ENCODE assay signal across 8 cellular contexts in genomic region chr3:43689766-43690399, GRCh38. TPM values are rescaled to one million over a fixed set of nuclear protein-coding genes. Genes with fewer than 3 reads are reported as not detected.
A peak's percentile ranks its signal among the peaks of the same experiment; 100 is the strongest.
DNase-seq lines count a peak whose midpoint lies in the region; ATAC-seq, FAIRE-seq and TF ChIP-seq lines count a peak whose summit lies in the region.

No MANE protein-coding gene starts in this region.

- no peaks in the 10 kb centered on the region for H3K27me3 Mint-ChIP-seq in activated naive CD4-positive, alpha-beta T cell treated with anti-CD3 and anti-CD28 coated beads for 36 hours (ENCODE audit: low read depth)
- H3K27me3 Mint-ChIP-seq in activated naive CD8-positive, alpha-beta T cell treated with anti-CD3 and anti-CD28 coated beads, Interleukin-2, amount 10 ng/mL, durations not matched to agents 7 days and 5 days: no peaks in the 10 kb centered on the region

- H3K27ac Mint-ChIP-seq in activated naive CD4-positive, alpha-beta T cell treated with anti-CD3 and anti-CD28 coated beads for 36 hours: peak overlapping the region; percentile 72
- H3K27ac Mint-ChIP-seq in activated naive CD4-positive, alpha-beta T cell treated with anti-CD3 and anti-CD28 coated beads, Interleukin-2, amount 50 U/mL, for 72 hours: peak overlapping the region in 1 of 2 donors; percentile 91
- peak overlapping the region; percentile 89 for H3K27ac Mint-ChIP-seq in activated naive CD8-positive, alpha-beta T cell treated with anti-CD3 and anti-CD28 coated beads, Interleukin-2, amount 10 ng/mL, durations not matched to agents 7 days and 5 days

- no peaks in the 10 kb centered on the region for H3K9me3 Mint-ChIP-seq in activated naive CD4-positive, alpha-beta T cell treated with anti-CD3 and anti-CD28 coated beads for 36 hours
- H3K9me3 Mint-ChIP-seq in activated naive CD4-positive, alpha-beta T cell treated with anti-CD3 and anti-CD28 coated beads, Interleukin-2, amount 50 U/mL, for 72 hours: no peaks in the 10 kb centered on the region
- no peaks in the 10 kb centered on the region for H3K9me3 Mint-ChIP-seq in activated naive CD8-positive, alpha-beta T cell treated with anti-CD3 and anti-CD28 coated beads, Interleukin-2, amount 10 ng/mL, durations not matched to agents 7 days and 5 days

- H3K9me3 ChIP-seq in testis: no peaks in the 10 kb centered on the region

- CTCF ChIA-PET in activated naive CD4-positive, alpha-beta T cell treated with anti-CD3 and anti-CD28 coated beads for 36 hours (lab: Charles Lee): no interaction called here

- no peaks in the 10 kb centered on the region for H3K36me3 Mint-ChIP-seq in activated naive CD4-positive, alpha-beta T cell treated with anti-CD3 and anti-CD28 coated beads for 36 hours (ENCODE audit: low read depth)
- peaks cover 4 to 16% of the 10 kb centered on the region in 2 donors for H3K36me3 Mint-ChIP-seq in activated naive CD4-positive, alpha-beta T cell treated with anti-CD3 and anti-CD28 coated beads, Interleukin-2, amount 50 U/mL, for 72 hours
- peaks cover 2% of the 10 kb centered on the region for H3K36me3 Mint-ChIP-seq in activated naive CD8-positive, alpha-beta T cell treated with anti-CD3 and anti-CD28 coated beads, Interleukin-2, amount 10 ng/mL, durations not matched to agents 7 days and 5 days

- no peak for ATAC-seq in activated naive CD4-positive, alpha-beta T cell treated with anti-CD3 and anti-CD28 coated beads, Interleukin-2, amount 50 U/mL, for 72 hours
- no peak for ATAC-seq in activated naive CD8-positive, alpha-beta T cell treated with anti-CD3 and anti-CD28 coated beads, Interleukin-2, amount 10 ng/mL, durations not matched to agents 7 days and 5 days (ENCODE audit: low read depth)

- peaks cover 6% of the 10 kb centered on the region for H3K4me1 ChIP-seq in testis

- POLR2A ChIA-PET in activated naive CD8-positive, alpha-beta T cell treated with anti-CD3 and anti-CD28 coated beads, Interleukin-2, amount 10 ng/mL, durations not matched to agents 7 days and 5 days (lab: Charles Lee): interaction anchor here (0.7 to 0.9 kb wide), 4 partner anchors 9 to 648 kb away, joined by 3 read pairs; partner anchors contain the start of genes ANO10 and TCAIM

- H3K4me3 ChIP-seq in testis: peak overlapping the region; percentile 81 to 94

- TF ChIP-seq POLR2A in testis (IDR thresholded peaks at IDR 0.05): no peak

- no peak for TF ChIP-seq CTCF in testis (IDR thresholded peaks at IDR 0.05)

- WGBS in testis, 2 donors: 15 to 17% methylated on average over 24 to 26 of the region's 26 CpGs

- no peak for DNase-seq in activated naive CD4-positive, alpha-beta T cell treated with anti-CD3 and anti-CD28 coated beads for 36 hours
- no peak for DNase-seq in activated naive CD4-positive, alpha-beta T cell treated with anti-CD3 and anti-CD28 coated beads, Interleukin-2, amount 50 U/mL, for 72 hours (ENCODE audit: low spot score in 2 of 2)
- DNase-seq in activated naive CD8-positive, alpha-beta T cell treated with anti-CD3 and anti-CD28 coated beads, Interleukin-2, amount 10 ng/mL, durations not matched to agents 7 days and 5 days: no peak
- DNase-seq in testis (no peak), amniotic stem cell (lab: John Stamatoyannopoulos, UW) (no peak), RCC 7860 (ENCODE audit: low spot score) (no peak)
- no peak for DNase-seq in activated effector memory CD4-positive, alpha-beta T cell treated with Interleukin-2 at 50 U/mL for 16 hours

- H3K36me3 ChIP-seq in testis (ENCODE audit: low read depth, missing control alignments): no peaks in the 10 kb centered on the region

- H3K27ac ChIP-seq in layer of hippocampus (ENCODE audit: low read depth, low read length) (peak overlapping the region; percentile 48), testis (peak overlapping the region; percentile 79 to 93)

- H3K4me1 Mint-ChIP-seq in activated naive CD4-positive, alpha-beta T cell treated with anti-CD3 and anti-CD28 coated beads for 36 hours (ENCODE audit: low read depth): peaks cover 31% of the 10 kb centered on the region
- peaks cover 21% of the 10 kb centered on the region for H3K4me1 Mint-ChIP-seq in activated naive CD8-positive, alpha-beta T cell treated with anti-CD3 and anti-CD28 coated beads, Interleukin-2, amount 10 ng/mL, durations not matched to agents 7 days and 5 days

- peak overlapping the region; percentile 83 for H3K4me3 Mint-ChIP-seq in activated naive CD4-positive, alpha-beta T cell treated with anti-CD3 and anti-CD28 coated beads for 36 hours
- H3K4me3 Mint-ChIP-seq in activated naive CD8-positive, alpha-beta T cell treated with anti-CD3 and anti-CD28 coated beads, Interleukin-2, amount 10 ng/mL, durations not matched to agents 7 days and 5 days: peak overlapping the region; percentile 88

- FAIRE-seq in RCC 7860 (lab: Jason Lieb, UNC): no peak

- H3K27me3 ChIP-seq in layer of hippocampus (ENCODE audit: control insufficient read depth, insufficient read depth, low read length) (no peaks in the 10 kb centered on the region), testis (no peaks in the 10 kb centered on the region)

- intact Hi-C loops in activated naive CD4-positive, alpha-beta T cell treated with anti-CD3 and anti-CD28 coated beads for 36 hours (cut with micrococcal nuclease): loop anchor here (1.0 to 5.0 kb wide), 7 partner anchors 65 to 649 kb away; partner anchors contain the start of genes ANO10, SNRK and TCAIM
- intact Hi-C loops in testis (cut with DNase I; ENCODE audit: low total_unique reads): no loop called here

RNA-seq across cellular contexts. Expression of gene ABHD5, which starts 0.9 kb away (rescaled TPM):
- total RNA-seq in activated naive CD4-positive, alpha-beta T cell treated with anti-CD3 and anti-CD28 coated beads for 36 hours: 10 to 100 TPM in 1 of 2 experiments, 1 to 10 TPM in 1; 9.4 to 11.0 TPM
- 10 to 100 TPM; 11.3 to 13.6 TPM for total RNA-seq in activated naive CD4-positive, alpha-beta T cell treated with anti-CD3 and anti-CD28 coated beads, Interleukin-2, amount 50 U/mL, for 72 hours
- 10 to 100 TPM in 1 of 2 experiments, 1 to 10 TPM in 1; 9.2 to 10.5 TPM for total RNA-seq in activated naive CD8-positive, alpha-beta T cell treated with anti-CD3 and anti-CD28 coated beads, Interleukin-2, amount 10 ng/mL, durations not matched to agents 7 days and 5 days
- total RNA-seq in testis: 10 to 100 TPM; 22.8 to 25.0 TPM
- 36.3 TPM for polyA plus RNA-seq in testis (ENCODE audit: insufficient read depth, low read depth, low replicate concordance)
